ENCODE assay signal across 4 cellular contexts in the genomic region with DNA sequence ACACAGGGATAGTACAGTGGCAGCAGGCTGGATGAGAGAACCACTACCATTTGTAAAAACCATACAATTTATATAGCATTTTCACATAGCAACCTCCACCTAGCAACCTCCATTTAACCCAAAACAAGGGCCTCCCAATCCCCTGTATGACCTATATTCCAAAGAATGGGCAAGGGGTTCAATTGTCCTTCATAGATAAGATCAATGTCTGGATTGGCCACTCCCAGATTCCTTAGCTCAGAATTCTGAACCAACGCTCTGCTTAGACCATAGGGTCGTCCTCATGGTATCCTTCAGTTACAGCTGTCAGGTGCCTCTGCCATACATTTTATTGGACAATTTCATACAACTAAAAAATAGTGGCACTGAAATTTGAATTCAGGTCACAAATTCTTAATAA.
"Had no signal": no experiment of that assay in that cellular context is flagged by ENCODE, and none has a peak within 500 bp of the region (broad histone marks: within the 10 kb centered on the region; RNA-seq: fewer than 3 reads in every experiment).

No MANE protein-coding gene starts in this region.

- DNase-seq: H9, HCEC 1CT, KBM-7 had no signal

- H3K4me3 ChIP-seq: GM23338 had no signal

- H2AFZ ChIP-seq: GM23338 had no signal

- H3K4me2 ChIP-seq: GM23338 had no signal
